ENCODE assay signal across 8 cellular contexts in genomic region chr5:176542596-176543427, GRCh38. TPM values are rescaled to one million over a fixed set of nuclear protein-coding genes. Genes with fewer than 3 reads are reported as not detected.
DNase-seq lines count a peak whose midpoint lies in the region; ATAC-seq and TF ChIP-seq lines count a peak whose summit lies in the region.

No MANE protein-coding gene starts in this region.

- no peaks in the 10 kb centered on the region for H3K9me3 Mint-ChIP-seq in Calu3 (ENCODE audit: low read depth, unreplicated experiment)
- H3K9me3 Mint-ChIP-seq in naive thymus-derived CD8-positive, alpha-beta T cell = no peaks in the 10 kb centered on the region

- peak overlapping the region; percentile 84 for H3K4me3 Mint-ChIP-seq in Calu3 (ENCODE audit: low read depth, unreplicated experiment)
- peak overlapping the region; percentile 88 to 95 (median 92) for H3K4me3 Mint-ChIP-seq in naive thymus-derived CD8-positive, alpha-beta T cell

- no TSS peak for BruUV-seq in Calu3 (replicated peaks; lab: Mats Ljungman, UMichigan)

- no peak for TF ChIP-seq CTCF in Calu3 (IDR thresholded peaks at IDR 0.05; ENCODE audit: unreplicated experiment)

- POLR2A ChIA-PET in naive thymus-derived CD8-positive, alpha-beta T cell (lab: Charles Lee) = interaction anchor here (0.6 to 18.0 kb wide), 11 partner anchors 10 to 181 kb away, joined by 3 to 531 read pairs (median 15); partner anchors contain the start of genes CDHR2, CLTB, FAF2 and HIGD2A

- peak; percentile 71 for DNase-seq in Calu3
- peak; percentile 30 for DNase-seq in T-helper 22 cell (ENCODE audit: low read depth)
- DNase-seq in epithelial cell of prostate (ENCODE audit: low read depth, low spot score) = no peak
- peak in 4 of 10 donors; percentile 32 to 51 (median 40) for DNase-seq in naive thymus-derived CD8-positive, alpha-beta T cell
- DNase-seq in amniotic stem cell (lab: John Stamatoyannopoulos, UW) = no peak
- DNase-seq in pons (ENCODE audit: low spot score) = no peak

- peak overlapping the region; percentile 91 for H3K27ac ChIP-seq in epithelial cell of prostate

- intact Hi-C loops in Calu3 (cut with micrococcal nuclease; ENCODE audit: unreplicated experiment) = loop anchor here (5.0 kb wide), 1 partner anchor 69 kb away; the partner anchor contains the start of gene GPRIN1

- peaks cover 81% of the 10 kb centered on the region for H3K4me1 Mint-ChIP-seq in Calu3 (ENCODE audit: low read depth, unreplicated experiment)
- H3K4me1 Mint-ChIP-seq in naive thymus-derived CD8-positive, alpha-beta T cell = peaks cover 51 to 83% (median 76%) of the 10 kb centered on the region in 4 donors

- peak overlapping the region; percentile 82 for H3K27ac Mint-ChIP-seq in Calu3 (ENCODE audit: unreplicated experiment)
- H3K27ac Mint-ChIP-seq in naive thymus-derived CD8-positive, alpha-beta T cell = peak overlapping the region; percentile 95 to 100 (median 98)

- CTCF ChIA-PET in Calu3 (lab: Charles Lee) = interaction anchor here (0.6 to 1.1 kb wide), 2 partner anchors 58 to 94 kb away, joined by 3 read pairs; partner anchors contain the start of gene FAF2

- ATAC-seq in GM19043 (IDR thresholded peaks at IDR 0.05; ENCODE audit: low read depth, unreplicated experiment) (peak; percentile 27), HG03175 (IDR thresholded peaks at IDR 0.05; ENCODE audit: unreplicated experiment) (peak; percentile 44)
- ATAC-seq in naive thymus-derived CD8-positive, alpha-beta T cell = peak; percentile 15 to 32

- H3K36me3 Mint-ChIP-seq in Calu3 (ENCODE audit: insufficient read depth, unreplicated experiment) = peaks cover 66% of the 10 kb centered on the region
- no peaks in the 10 kb centered on the region for H3K36me3 Mint-ChIP-seq in naive thymus-derived CD8-positive, alpha-beta T cell

- H3K27me3 Mint-ChIP-seq in Calu3 (ENCODE audit: unreplicated experiment) = no peaks in the 10 kb centered on the region
- H3K27me3 Mint-ChIP-seq in naive thymus-derived CD8-positive, alpha-beta T cell = no peaks in the 10 kb centered on the region

RNA-seq across cellular contexts. Expression of gene RNF44, which starts 5.6 kb away (rescaled TPM):
- 76.9 and 82.3 TPM in 2 replicates for total RNA-seq in Calu3 (2022)
- total RNA-seq in naive thymus-derived CD8-positive, alpha-beta T cell = 100 to 1,000 TPM; 271 to 281 TPM
- 1 to 10 TPM; 1.2 to 4.1 (median 3.2) TPM for polyA plus RNA-seq in naive thymus-derived CD8-positive, alpha-beta T cell

RNA-seq across cellular contexts. Expression of gene CDHR2, which starts 6.3 kb away (rescaled TPM):
- 7.8 and 13.3 TPM in 2 replicates for total RNA-seq in Calu3 (2022)
- 1 to 10 TPM; 3.6 to 4.8 TPM for total RNA-seq in naive thymus-derived CD8-positive, alpha-beta T cell
- polyA plus RNA-seq in naive thymus-derived CD8-positive, alpha-beta T cell = under 1 TPM in 1 of 3 donors, not detected in 2; 0.26 TPM

Comparison
In these comparisons a context has a peak if more than half of its experiments do, and no peak if none do; other contexts are left out.
1. DNase-seq: peak in Calu3 (single experiment) and T-helper 22 cell (single experiment); none in epithelial cell of prostate (single experiment), amniotic stem cell (single experiment) and pons (single experiment).
2. Peak in every context shown above with its lines, with median percentiles within 50 percentile points of each other: ATAC-seq.